Comparison of ENCODE assay signal across 12 cellular contexts in the genomic region with DNA sequence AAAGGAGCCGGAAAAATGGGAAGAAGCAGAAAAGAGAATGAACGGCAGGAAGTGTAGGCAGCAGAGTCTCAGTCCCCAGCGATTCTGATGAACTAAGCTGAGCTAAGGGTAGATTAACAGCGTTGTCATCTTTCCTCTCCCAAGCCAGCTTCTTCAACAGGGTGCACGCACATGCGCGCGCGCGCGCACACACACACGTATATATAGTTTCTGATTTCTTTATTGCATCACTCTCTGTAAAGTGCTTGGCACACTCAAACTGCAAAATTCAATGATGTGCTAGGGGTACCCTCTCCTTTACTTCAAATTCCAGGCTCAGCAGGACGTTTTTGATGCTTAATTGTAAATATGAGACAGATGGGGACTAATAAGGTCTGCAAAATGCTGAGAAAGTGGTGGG. TPM values are rescaled to one million over a fixed set of nuclear protein-coding genes. Genes with fewer than 3 reads are reported as not detected.
A peak's percentile ranks its signal among the peaks of the same experiment; 100 is the strongest.
DNase-seq lines count a peak whose midpoint lies in the region; ATAC-seq and FAIRE-seq lines count a peak whose summit lies in the region.
"Had no signal": no experiment of that assay in that cellular context is flagged by ENCODE, and none has a peak within 500 bp of the region (broad histone marks: within the 10 kb centered on the region; RNA-seq: fewer than 3 reads in every experiment).

No MANE protein-coding gene starts in this region.

- H3K27ac ChIP-seq in SJSA1 (peak overlapping the region; percentile 96), skeletal muscle tissue (ENCODE audit: low read depth, low read length) (peak overlapping the region; percentile 6), small intestine (ENCODE audit: low read depth in 1 of 2, low read length in 1 of 2) (no peak overlapping the region)

- H3K4me3 ChIP-seq in SJSA1 (no peak overlapping the region), skeletal muscle tissue (ENCODE audit: low read length in 3 of 3) (peak overlapping the region in 1 of 3 donors; percentile 52), small intestine (ENCODE audit: low read depth in 1 of 2, low read length in 2 of 2) (no peak overlapping the region)

- no peaks in the 10 kb centered on the region for H3K9me3 ChIP-seq in SJSA1 (replicated peaks)
- H3K9me3 ChIP-seq in skeletal muscle tissue (ENCODE audit: control insufficient read depth in 3 of 3, low read length in 3 of 3), result no peaks in the 10 kb centered on the region
- no peaks in the 10 kb centered on the region for H3K9me3 ChIP-seq in small intestine (ENCODE audit: control insufficient read depth, low read depth)

- H3K4me1 ChIP-seq in SJSA1 (replicated peaks) (peaks cover 53% of the 10 kb centered on the region), skeletal muscle tissue (ENCODE audit: control insufficient read depth in 3 of 3, insufficient read depth in 3 of 3, low read length in 3 of 3) (peaks cover 22 to 35% (median 22%) of the 10 kb centered on the region in 3 donors), small intestine (ENCODE audit: control insufficient read depth in 2 of 2, insufficient read depth in 1 of 2, low read depth in 1 of 2, low read length in 1 of 2) (peaks cover 0 to 4% of the 10 kb centered on the region in 2 donors)

- FAIRE-seq in small intestine (lab: Jason Lieb, UNC), result no peak

- peak; percentile 62 for DNase-seq in GM03348 (ENCODE audit: low spot score)
- no peak for DNase-seq in SJSA1 (ENCODE audit: low read depth in 1 of 2, low spot score in 2 of 2)
- peak in 23 of 42 donors; percentile 14 to 71 (median 44) for DNase-seq in head of caudate nucleus
- DNase-seq in Kasumi-1 (lab: John Stamatoyannopoulos, UW), result no peak
- DNase-seq in small intestine, result no peak
- DNase-seq: Calu3, mesendoderm, NCI-H1105 had no signal

- H3K27me3 ChIP-seq in SJSA1 (replicated peaks) (no peaks in the 10 kb centered on the region), skeletal muscle tissue (ENCODE audit: control insufficient read depth in 3 of 3, insufficient read depth in 3 of 3, low read length in 3 of 3) (no peaks in the 10 kb centered on the region), small intestine (ENCODE audit: control insufficient read depth in 2 of 2, insufficient read depth in 2 of 2, low read length in 2 of 2) (no peaks in the 10 kb centered on the region)

- ATAC-seq in GM21717 (IDR thresholded peaks at IDR 0.05; ENCODE audit: unreplicated experiment) (no peak), GM18873 (IDR thresholded peaks at IDR 0.05; ENCODE audit: low FRiP score, unreplicated experiment) (no peak)
- ATAC-seq: activated CD4-positive, CD25-positive, alpha-beta regulatory T cell treated with anti-CD3 and anti-CD28 coated beads, Interleukin-2, amount 50 U/mL, for 24 hours had no signal

- H3K36me3 ChIP-seq in SJSA1 (no peaks in the 10 kb centered on the region), skeletal muscle tissue (ENCODE audit: control insufficient read depth in 3 of 3, insufficient read depth in 3 of 3, low read length in 3 of 3) (no peaks in the 10 kb centered on the region), small intestine (ENCODE audit: control insufficient read depth in 2 of 2, insufficient read depth in 2 of 2, low read length in 2 of 2) (no peaks in the 10 kb centered on the region)

- intact Hi-C loops in head of caudate nucleus (cut with DNase I), result no loop called here

- WGBS in small intestine, 3 donors, result 80 to 87% (median 83%) methylated on average over 13 of the region's 13 CpGs

- peak overlapping the region in 1 of 3 donors; percentile 28 for H3K9ac ChIP-seq in skeletal muscle tissue (ENCODE audit: low read depth in 1 of 3, low read length in 3 of 3)

RNA-seq across cellular contexts. Expression of a gene that starts 26.1 kb away (rescaled TPM):
- total RNA-seq in SJSA1 (2014; rRNA removed; shearing (Covaris generic)), result 41.0 and 43.9 TPM in 2 replicates
- total RNA-seq in skeletal muscle tissue, result 316 TPM
- 1 to 10 TPM; 7.8 to 9.5 (median 9.0) TPM for polyA plus RNA-seq in small intestine

Comparison
In these comparisons a context has a peak if more than half of its experiments do, and no peak if none do; other contexts are left out.
1. DNase-seq: peak in GM03348 (single experiment) and head of caudate nucleus (23 of 42); none in SJSA1 (0 of 2), Kasumi-1 (0 of 2) and small intestine (single experiment).
2. H3K27ac ChIP-seq: peak in SJSA1 (single experiment) and skeletal muscle tissue (single experiment); none in small intestine (0 of 2).